18 cellular contexts compared by ENCODE assay signal in the genomic region with DNA sequence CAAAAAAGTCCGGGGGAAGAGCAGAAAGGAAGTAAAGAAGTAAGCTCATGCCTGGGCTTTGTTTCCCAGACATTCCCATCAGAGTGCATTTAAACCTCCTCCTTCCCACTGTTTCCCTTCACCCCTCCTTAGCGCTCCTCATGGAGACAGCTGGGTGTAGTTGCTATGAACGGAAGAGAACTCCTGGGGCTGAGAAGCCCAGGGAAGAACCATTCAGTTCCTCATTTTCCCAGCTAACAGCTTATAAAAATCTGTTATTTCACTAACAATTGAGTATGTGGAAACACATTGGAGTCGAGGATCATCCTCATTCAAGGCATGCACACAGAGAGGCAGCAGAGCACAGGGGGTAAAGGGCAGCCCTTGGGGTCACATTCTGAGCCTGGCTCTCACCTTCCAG.
DNase-seq lines count a peak whose midpoint lies in the region; ATAC-seq lines count a peak whose summit lies in the region.
"Had no signal": no experiment of that assay in that cellular context is flagged by ENCODE, and none has a peak within 500 bp of the region (broad histone marks: within the 10 kb centered on the region; RNA-seq: fewer than 3 reads in every experiment).

No MANE protein-coding gene starts in this region.

- POLR2A ChIA-PET in activated naive CD8-positive, alpha-beta T cell treated with anti-CD3 and anti-CD28 coated beads, Interleukin-2, amount 10 ng/mL, durations not matched to agents 7 days and 5 days (lab: Charles Lee): no interaction called here

- no peaks in the 10 kb centered on the region for H3K27me3 Mint-ChIP-seq in activated naive CD8-positive, alpha-beta T cell treated with anti-CD3 and anti-CD28 coated beads, Interleukin-2, amount 10 ng/mL, durations not matched to agents 7 days and 5 days
- H3K27me3 Mint-ChIP-seq in activated naive CD8-positive, alpha-beta T cell treated with anti-CD3 and anti-CD28 coated beads, Interleukin-2, amount 50 U/mL, for 24 hours: no peaks in the 10 kb centered on the region
- H3K27me3 Mint-ChIP-seq: activated CD4-positive, alpha-beta T cell treated with anti-CD3 and anti-CD28 coated beads for 36 hours had no signal

- peak; percentile 43 for DNase-seq in NCI-H2171 treated with DMSO at 0.1 percent for 48 hours (lab: John Stamatoyannopoulos, UW)
- DNase-seq in NCI-H2171 (lab: John Stamatoyannopoulos, UW): no peak
- DNase-seq in activated naive CD8-positive, alpha-beta T cell treated with anti-CD3 and anti-CD28 coated beads, Interleukin-2, amount 10 ng/mL, durations not matched to agents 7 days and 5 days: no peak
- no peak for DNase-seq in activated naive CD8-positive, alpha-beta T cell treated with anti-CD3 and anti-CD28 coated beads, Interleukin-2, amount 50 U/mL, for 24 hours
- no peak for DNase-seq in activated naive CD4-positive, alpha-beta T cell treated with anti-CD3 and anti-CD28 coated beads, Interleukin-2, amount 50 U/mL, for 72 hours (ENCODE audit: low spot score in 2 of 2)
- DNase-seq in stimulated activated CD4-positive, alpha-beta T cell treated with anti-CD3 and anti-CD28 coated beads, Interleukin-12 subunit alpha, Interleukin-12 subunit beta, amount 100 ng/mL, for 4 hours: no peak
- DNase-seq in SKM-1 treated with dmso at 0.1 percent for 144 hours (lab: John Stamatoyannopoulos, UW; ENCODE audit: unreplicated experiment): no peak
- DNase-seq: activated CD4-positive, alpha-beta T cell treated with anti-CD3 and anti-CD28 coated beads for 36 hours; foreskin keratinocyte; KBM-7; mesendoderm; naive B cell; NCI-H187; OCI-M1; ovary; trophoblast cell had no signal

- H3K9me3 Mint-ChIP-seq in activated naive CD8-positive, alpha-beta T cell treated with anti-CD3 and anti-CD28 coated beads, Interleukin-2, amount 10 ng/mL, durations not matched to agents 7 days and 5 days: peaks cover 3% of the 10 kb centered on the region
- no peaks in the 10 kb centered on the region for H3K9me3 Mint-ChIP-seq in activated naive CD8-positive, alpha-beta T cell treated with anti-CD3 and anti-CD28 coated beads, Interleukin-2, amount 50 U/mL, for 24 hours
- H3K9me3 Mint-ChIP-seq in activated naive CD4-positive, alpha-beta T cell treated with anti-CD3 and anti-CD28 coated beads, Interleukin-2, amount 50 U/mL, for 72 hours: peaks cover 3 to 9% of the 10 kb centered on the region in 2 donors
- H3K9me3 Mint-ChIP-seq: naive B cell had no signal

- H3K36me3 Mint-ChIP-seq in activated naive CD8-positive, alpha-beta T cell treated with anti-CD3 and anti-CD28 coated beads, Interleukin-2, amount 10 ng/mL, durations not matched to agents 7 days and 5 days: peaks cover 5% of the 10 kb centered on the region
- no peaks in the 10 kb centered on the region for H3K36me3 Mint-ChIP-seq in activated naive CD8-positive, alpha-beta T cell treated with anti-CD3 and anti-CD28 coated beads, Interleukin-2, amount 50 U/mL, for 24 hours (ENCODE audit: low read depth)
- H3K36me3 Mint-ChIP-seq in activated naive CD4-positive, alpha-beta T cell treated with anti-CD3 and anti-CD28 coated beads, Interleukin-2, amount 50 U/mL, for 72 hours: peaks cover 5 to 7% of the 10 kb centered on the region in 2 donors
- H3K36me3 Mint-ChIP-seq: naive B cell had no signal

- no peak for ATAC-seq in activated naive CD8-positive, alpha-beta T cell treated with anti-CD3 and anti-CD28 coated beads, Interleukin-2, amount 10 ng/mL, durations not matched to agents 7 days and 5 days (ENCODE audit: low read depth)
- ATAC-seq in activated naive CD8-positive, alpha-beta T cell treated with anti-CD3 and anti-CD28 coated beads, Interleukin-2, amount 50 U/mL, for 24 hours: no peak
- ATAC-seq in activated naive CD4-positive, alpha-beta T cell treated with anti-CD3 and anti-CD28 coated beads, Interleukin-2, amount 50 U/mL, for 72 hours: no peak
- ATAC-seq in GM21786 (IDR thresholded peaks at IDR 0.05; ENCODE audit: unreplicated experiment): no peak
- ATAC-seq: A549, foreskin keratinocyte had no signal

- H3K4me3 Mint-ChIP-seq in activated naive CD8-positive, alpha-beta T cell treated with anti-CD3 and anti-CD28 coated beads, Interleukin-2, amount 10 ng/mL, durations not matched to agents 7 days and 5 days: peak overlapping the region; percentile 88
- no peak overlapping the region for H3K4me3 Mint-ChIP-seq in activated naive CD8-positive, alpha-beta T cell treated with anti-CD3 and anti-CD28 coated beads, Interleukin-2, amount 50 U/mL, for 24 hours
- H3K4me3 Mint-ChIP-seq: activated CD4-positive, alpha-beta T cell treated with anti-CD3 and anti-CD28 coated beads for 36 hours had no signal

- peaks cover 18% of the 10 kb centered on the region for H3K4me1 Mint-ChIP-seq in activated naive CD8-positive, alpha-beta T cell treated with anti-CD3 and anti-CD28 coated beads, Interleukin-2, amount 10 ng/mL, durations not matched to agents 7 days and 5 days
- peaks cover 15% of the 10 kb centered on the region for H3K4me1 Mint-ChIP-seq in activated naive CD8-positive, alpha-beta T cell treated with anti-CD3 and anti-CD28 coated beads, Interleukin-2, amount 50 U/mL, for 24 hours

- H3K27ac Mint-ChIP-seq in activated naive CD8-positive, alpha-beta T cell treated with anti-CD3 and anti-CD28 coated beads, Interleukin-2, amount 10 ng/mL, durations not matched to agents 7 days and 5 days: peak overlapping the region; percentile 90
- H3K27ac Mint-ChIP-seq in activated naive CD8-positive, alpha-beta T cell treated with anti-CD3 and anti-CD28 coated beads, Interleukin-2, amount 50 U/mL, for 24 hours: no peak overlapping the region
- peak overlapping the region; percentile 94 to 98 for H3K27ac Mint-ChIP-seq in activated naive CD4-positive, alpha-beta T cell treated with anti-CD3 and anti-CD28 coated beads, Interleukin-2, amount 50 U/mL, for 72 hours
